Comparison of ENCODE assay signal across 10 cellular contexts in genomic region chr13:50152655-50153309, GRCh38.
DNase-seq lines count a peak whose midpoint lies in the region; ATAC-seq and TF ChIP-seq lines count a peak whose summit lies in the region.
"Had no signal": no experiment of that assay in that cellular context is flagged by ENCODE, and none has a peak within 500 bp of the region (broad histone marks: within the 10 kb centered on the region; RNA-seq: fewer than 3 reads in every experiment).

No MANE protein-coding gene starts in this region.

- H4K12ac ChIP-seq in trophoblast cell (ENCODE audit: low read depth, low read length): no peak overlapping the region

- ATAC-seq in GM18511 (IDR thresholded peaks at IDR 0.05; ENCODE audit: unreplicated experiment): peak; percentile 78
- peak; percentile 67 for ATAC-seq in HG02623 (IDR thresholded peaks at IDR 0.05; ENCODE audit: unreplicated experiment)
- ATAC-seq in natural killer cell treated with Interleukin-12 subunit alpha and Interleukin-12 subunit beta and Interleukin-15 and Interleukin-18, amount 100 ng/mL, for 72 hours: no peak
- no peak for ATAC-seq in GM18858 (IDR thresholded peaks at IDR 0.05; ENCODE audit: unreplicated experiment)

- H2BK12ac ChIP-seq in trophoblast cell (ENCODE audit: low read length): no peak overlapping the region

- H3K27ac ChIP-seq in VCaP (peak overlapping the region; percentile 93), trophoblast cell (ENCODE audit: low read depth, low read length) (no peak overlapping the region)
- H3K27ac ChIP-seq: neural progenitor cell had no signal

- no peak for TF ChIP-seq CTCF in VCaP (conservative IDR thresholded peaks at IDR 0.05)

- H3K4me3 ChIP-seq in trophoblast cell (ENCODE audit: low read depth, low read length): no peak overlapping the region
- H3K4me3 ChIP-seq: neural progenitor cell had no signal

- no CpG with 5 or more reads among the region's 7 CpGs for WGBS in trophoblast cell (ENCODE audit: extremely low coverage, insufficient coverage, insufficient read length)

- H4K91ac ChIP-seq in trophoblast cell (ENCODE audit: low read depth, low read length): no peak overlapping the region

- H3K4me2 ChIP-seq in trophoblast cell (ENCODE audit: low read length): no peak overlapping the region
- H3K4me2 ChIP-seq: neural progenitor cell had no signal

- H2AK5ac ChIP-seq in trophoblast cell (ENCODE audit: low read length): no peak overlapping the region

- H3K14ac ChIP-seq in trophoblast cell (ENCODE audit: low read length): no peak overlapping the region

- no peaks in the 10 kb centered on the region for H3K4me1 ChIP-seq in trophoblast cell (ENCODE audit: control insufficient read depth in 1 of 2, insufficient read depth in 2 of 2, low read length in 2 of 2)

- H2BK5ac ChIP-seq in trophoblast cell (ENCODE audit: low read depth, low read length, poor library complexity): no peak overlapping the region

- H2BK120ac ChIP-seq in trophoblast cell (ENCODE audit: insufficient read depth, low read length, poor library complexity): no peak overlapping the region

- no peak overlapping the region for H3K18ac ChIP-seq in trophoblast cell (ENCODE audit: low read length)

- H2AFZ ChIP-seq in trophoblast cell (ENCODE audit: insufficient read depth, low read length, poor library complexity): no peak overlapping the region
- H2AFZ ChIP-seq: neural progenitor cell had no signal

- H3K9ac ChIP-seq in trophoblast cell (ENCODE audit: low read length): no peak overlapping the region
- H3K9ac ChIP-seq: neural progenitor cell had no signal

- H3K9me3 ChIP-seq in trophoblast cell (ENCODE audit: insufficient read depth, low read depth, low read length): no peaks in the 10 kb centered on the region

- no peak overlapping the region for H3K4ac ChIP-seq in trophoblast cell (ENCODE audit: low read depth, low read length)

- no peaks in the 10 kb centered on the region for H3K9me3 Mint-ChIP-seq in natural killer cell treated with Interleukin-12 subunit alpha and Interleukin-12 subunit beta and Interleukin-15 and Interleukin-18, amount 100 ng/mL, for 72 hours
- H3K9me3 Mint-ChIP-seq: neural progenitor cell had no signal

- no peak for DNase-seq in natural killer cell treated with Interleukin-12 subunit alpha and Interleukin-12 subunit beta and Interleukin-15 and Interleukin-18, amount 100 ng/mL, for 72 hours (ENCODE audit: low spot score)
- DNase-seq in midbrain (lab: John Stamatoyannopoulos, UW) (no peak), medulla oblongata (ENCODE audit: extremely low spot score) (no peak), trophoblast cell (no peak)
- DNase-seq: NCI-H524 treated with DMSO at 0.1 percent for 48 hours had no signal

- no peaks in the 10 kb centered on the region for H3K79me1 ChIP-seq in trophoblast cell (ENCODE audit: low read length)

- no peaks in the 10 kb centered on the region for H3K36me3 Mint-ChIP-seq in natural killer cell treated with Interleukin-12 subunit alpha and Interleukin-12 subunit beta and Interleukin-15 and Interleukin-18, amount 100 ng/mL, for 72 hours
- H3K36me3 Mint-ChIP-seq: neural progenitor cell had no signal

- peaks cover 14 to 20% of the 10 kb centered on the region in 2 donors for H3K4me1 Mint-ChIP-seq in natural killer cell treated with Interleukin-12 subunit alpha and Interleukin-12 subunit beta and Interleukin-15 and Interleukin-18, amount 100 ng/mL, for 72 hours (ENCODE audit: low read depth in 2 of 2)

- no peaks in the 10 kb centered on the region for H3K27me3 ChIP-seq in trophoblast cell (ENCODE audit: insufficient read depth, low read length)
- H3K27me3 ChIP-seq: neural progenitor cell had no signal

- no peaks in the 10 kb centered on the region for H3K79me2 ChIP-seq in trophoblast cell (ENCODE audit: control insufficient read depth, insufficient read depth, low read length, poor library complexity)

- H3K27ac Mint-ChIP-seq in natural killer cell treated with Interleukin-12 subunit alpha and Interleukin-12 subunit beta and Interleukin-15 and Interleukin-18, amount 100 ng/mL, for 72 hours: peak overlapping the region; percentile 44 to 47
- H3K27ac Mint-ChIP-seq: neural progenitor cell had no signal

- no peak overlapping the region for H4K8ac ChIP-seq in trophoblast cell (ENCODE audit: low read depth, low read length)

- H3K23ac ChIP-seq in trophoblast cell (ENCODE audit: low read length): no peak overlapping the region

- H3K27me3 Mint-ChIP-seq in natural killer cell treated with Interleukin-12 subunit alpha and Interleukin-12 subunit beta and Interleukin-15 and Interleukin-18, amount 100 ng/mL, for 72 hours: peaks cover 6% of the 10 kb centered on the region in 2 donors

- peak overlapping the region; percentile 81 for H3K4me3 Mint-ChIP-seq in natural killer cell treated with Interleukin-12 subunit alpha and Interleukin-12 subunit beta and Interleukin-15 and Interleukin-18, amount 100 ng/mL, for 72 hours
- H3K4me3 Mint-ChIP-seq: neural progenitor cell had no signal

- H3K36me3 ChIP-seq in trophoblast cell (ENCODE audit: control insufficient read depth in 1 of 2, insufficient read depth in 2 of 2, low read length in 2 of 2): no peaks in the 10 kb centered on the region
- H3K36me3 ChIP-seq: neural progenitor cell had no signal

Comparison
In these comparisons a context has a peak if more than half of its experiments do, and no peak if none do; other contexts are left out.
1. ATAC-seq: peak in GM18511 (single experiment) and HG02623 (single experiment); none in natural killer cell treated with Interleukin-12 subunit alpha and Interleukin-12 subunit beta and Interleukin-15 and Interleukin-18, amount 100 ng/mL, for 72 hours (0 of 2) and GM18858 (single experiment).